14 cellular contexts compared by ENCODE assay signal in genomic region chr16:85157372-85157771, GRCh38. TPM values are rescaled to one million over a fixed set of nuclear protein-coding genes. Genes with fewer than 3 reads are reported as not detected.
DNase-seq lines count a peak whose midpoint lies in the region; ATAC-seq and TF ChIP-seq lines count a peak whose summit lies in the region.
"Had no signal": no experiment of that assay in that cellular context is flagged by ENCODE, and none has a peak within 500 bp of the region (broad histone marks: within the 10 kb centered on the region; RNA-seq: fewer than 3 reads in every experiment).

No MANE protein-coding gene starts in this region.

- peaks cover 4% of the 10 kb centered on the region for H3K4me1 ChIP-seq in mesendoderm (ENCODE audit: control insufficient read depth, low read depth, low read length)

- no peak overlapping the region for H2BK15ac ChIP-seq in mesendoderm (replicated peaks; ENCODE audit: low read depth)

- H3K36me3 Mint-ChIP-seq in stimulated activated naive CD8-positive, alpha-beta T cell treated with anti-CD3 and anti-CD28 coated beads, Interleukin-15, Interleukin-2, amounts not matched to agents 100 ng/mL and 50 ng/mL, for 24 hours (ENCODE audit: low read depth) = no peaks in the 10 kb centered on the region
- no peaks in the 10 kb centered on the region for H3K36me3 Mint-ChIP-seq in activated T-helper 17 cell treated with anti-CD3 and anti-CD28 coated beads, Interleukin-2, amount 50 U/mL, for 72 hours (ENCODE audit: low read depth)
- no peaks in the 10 kb centered on the region for H3K36me3 Mint-ChIP-seq in type B pancreatic cell

- peaks cover 19% of the 10 kb centered on the region for H3K4me1 Mint-ChIP-seq in stimulated activated naive CD8-positive, alpha-beta T cell treated with anti-CD3 and anti-CD28 coated beads, Interleukin-15, Interleukin-2, amounts not matched to agents 100 ng/mL and 50 ng/mL, for 24 hours (ENCODE audit: low read depth)
- H3K4me1 Mint-ChIP-seq in activated T-helper 17 cell treated with anti-CD3 and anti-CD28 coated beads, Interleukin-2, amount 50 U/mL, for 72 hours = peaks cover 16% of the 10 kb centered on the region
- peaks cover 50% of the 10 kb centered on the region for H3K4me1 Mint-ChIP-seq in type B pancreatic cell (ENCODE audit: unreplicated experiment)

- WGBS in mesendoderm (ENCODE audit: extremely low coverage, insufficient coverage, low lambda C conversion rate) = no CpG with 5 or more reads among the region's 8 CpGs

- no peak for ATAC-seq in stimulated activated naive CD8-positive, alpha-beta T cell treated with anti-CD3 and anti-CD28 coated beads, Interleukin-15, Interleukin-2, amounts not matched to agents 100 U/mL and 50 U/mL, for 24 hours
- no peak for ATAC-seq in activated T-helper 17 cell treated with anti-CD3 and anti-CD28 coated beads, Interleukin-2, amount 50 U/mL, for 72 hours (replicated peaks)

- H3K4me3 Mint-ChIP-seq in stimulated activated naive CD8-positive, alpha-beta T cell treated with anti-CD3 and anti-CD28 coated beads, Interleukin-15, Interleukin-2, amounts not matched to agents 100 ng/mL and 50 ng/mL, for 24 hours = peak overlapping the region; percentile 72
- peak overlapping the region; percentile 60 for H3K4me3 Mint-ChIP-seq in activated T-helper 17 cell treated with anti-CD3 and anti-CD28 coated beads, Interleukin-2, amount 50 U/mL, for 72 hours
- H3K4me3 Mint-ChIP-seq in type B pancreatic cell = peak overlapping the region; percentile 37
- H3K4me3 Mint-ChIP-seq: activated CD4-positive, alpha-beta memory T cell treated with anti-CD3 and anti-CD28 coated beads, Interleukin-2, amount 10 ng/mL, durations not matched to agents 7 days and 5 days had no signal

- H3K9me3 Mint-ChIP-seq in stimulated activated naive CD8-positive, alpha-beta T cell treated with anti-CD3 and anti-CD28 coated beads, Interleukin-15, Interleukin-2, amounts not matched to agents 100 ng/mL and 50 ng/mL, for 24 hours = no peaks in the 10 kb centered on the region
- H3K9me3 Mint-ChIP-seq in activated T-helper 17 cell treated with anti-CD3 and anti-CD28 coated beads, Interleukin-2, amount 50 U/mL, for 72 hours = no peaks in the 10 kb centered on the region
- no peaks in the 10 kb centered on the region for H3K9me3 Mint-ChIP-seq in type B pancreatic cell
- H3K9me3 Mint-ChIP-seq: activated CD4-positive, alpha-beta memory T cell treated with anti-CD3 and anti-CD28 coated beads, Interleukin-2, amount 10 ng/mL, durations not matched to agents 7 days and 5 days had no signal

- no peak overlapping the region for H3K4me3 ChIP-seq in mesendoderm (ENCODE audit: low read length)
- H3K4me3 ChIP-seq: ascending aorta, testis had no signal

- no peak overlapping the region for H2BK5ac ChIP-seq in mesendoderm (ENCODE audit: low read length)

- H3K23ac ChIP-seq in mesendoderm (ENCODE audit: low read length) = no peak overlapping the region

- no peaks in the 10 kb centered on the region for H3K79me1 ChIP-seq in mesendoderm (ENCODE audit: low read length)

- no peak overlapping the region for H4K5ac ChIP-seq in mesendoderm (ENCODE audit: low read length)

- no peak overlapping the region for H3K18ac ChIP-seq in mesendoderm (ENCODE audit: low read length)

- no peaks in the 10 kb centered on the region for H3K27me3 ChIP-seq in mesendoderm (ENCODE audit: insufficient read depth, low read length, poor library complexity)
- H3K27me3 ChIP-seq: ascending aorta, testis had no signal

- no peak overlapping the region for H4K8ac ChIP-seq in mesendoderm (ENCODE audit: low read depth, low read length)

- peak overlapping the region; percentile 73 for H3K56ac ChIP-seq in mesendoderm (ENCODE audit: low read length)

- no peak overlapping the region for H2BK120ac ChIP-seq in mesendoderm (ENCODE audit: low read depth, low read length)

- H3K27me3 Mint-ChIP-seq in stimulated activated naive CD8-positive, alpha-beta T cell treated with anti-CD3 and anti-CD28 coated beads, Interleukin-15, Interleukin-2, amounts not matched to agents 100 ng/mL and 50 ng/mL, for 24 hours = no peaks in the 10 kb centered on the region
- H3K27me3 Mint-ChIP-seq in activated T-helper 17 cell treated with anti-CD3 and anti-CD28 coated beads, Interleukin-2, amount 50 U/mL, for 72 hours = peaks cover 8% of the 10 kb centered on the region
- no peaks in the 10 kb centered on the region for H3K27me3 Mint-ChIP-seq in type B pancreatic cell

- H3K27ac Mint-ChIP-seq in stimulated activated naive CD8-positive, alpha-beta T cell treated with anti-CD3 and anti-CD28 coated beads, Interleukin-15, Interleukin-2, amounts not matched to agents 100 ng/mL and 50 ng/mL, for 24 hours = peak overlapping the region; percentile 87
- peak overlapping the region; percentile 83 for H3K27ac Mint-ChIP-seq in activated T-helper 17 cell treated with anti-CD3 and anti-CD28 coated beads, Interleukin-2, amount 50 U/mL, for 72 hours
- no peak overlapping the region for H3K27ac Mint-ChIP-seq in type B pancreatic cell
- H3K27ac Mint-ChIP-seq: activated CD4-positive, alpha-beta memory T cell treated with anti-CD3 and anti-CD28 coated beads, Interleukin-2, amount 10 ng/mL, durations not matched to agents 7 days and 5 days had no signal

- no peak overlapping the region for H3K4ac ChIP-seq in mesendoderm (ENCODE audit: low read depth, low read length)

- H3K9ac ChIP-seq in mesendoderm (ENCODE audit: low read length) = peak overlapping the region; percentile 45

- H3K79me2 ChIP-seq in mesendoderm (ENCODE audit: control insufficient read depth, insufficient read depth, low read length) = no peaks in the 10 kb centered on the region

- DNase-seq in stimulated activated naive CD8-positive, alpha-beta T cell treated with anti-CD3 and anti-CD28 coated beads, Interleukin-15, Interleukin-2, amounts not matched to agents 100 U/mL and 50 U/mL, for 24 hours = no peak
- DNase-seq in mesendoderm = no peak
- DNase-seq in type B pancreatic cell (ENCODE audit: extremely low spot score, unreplicated experiment) = no peak
- DNase-seq in SHP77 (lab: John Stamatoyannopoulos, UW) = no peak
- DNase-seq in NCI-H2227 treated with DMSO at 0.1 percent for 48 hours (lab: John Stamatoyannopoulos, UW) = no peak
- no peak for DNase-seq in RPMI8226
- DNase-seq: activated CD4-positive, alpha-beta memory T cell treated with anti-CD3 and anti-CD28 coated beads, Interleukin-2, amount 10 ng/mL, durations not matched to agents 7 days and 5 days; hypothalamus; NCI-H2029 treated with DMSO at 0.1 percent for 48 hours; testis had no signal

- H2AK5ac ChIP-seq in mesendoderm (ENCODE audit: low read length) = no peak overlapping the region

- no peak overlapping the region for H3K27ac ChIP-seq in mesendoderm (ENCODE audit: low read depth, low read length)
- H3K27ac ChIP-seq: ascending aorta, testis had no signal

- no peaks in the 10 kb centered on the region for H3K36me3 ChIP-seq in mesendoderm (ENCODE audit: control insufficient read depth, insufficient read depth, low read length)
- H3K36me3 ChIP-seq: ascending aorta had no signal

- no peak overlapping the region for H3K4me2 ChIP-seq in mesendoderm (ENCODE audit: low read length)

- TF ChIP-seq CTCF in type B pancreatic cell (conservative IDR thresholded peaks at IDR 0.05) = no peak

RNA-seq across cellular contexts. Expression of gene CIBAR2, which starts 45.1 kb away (rescaled TPM):
- total RNA-seq in activated T-helper 17 cell treated with anti-CD3 and anti-CD28 coated beads, Interleukin-2, amount 50 U/mL, for 72 hours = under 1 TPM in 1 of 2 donors, not detected in 1; 0.34 TPM
- 0.07 TPM for polyA plus RNA-seq in mesendoderm (2013, experiment 1 of 2)
- polyA plus RNA-seq in mesendoderm (2013, experiment 2 of 2) = not detected
- total RNA-seq in type B pancreatic cell (ENCODE audit: low replicate concordance) = 1.3 and 4.9 TPM in 2 replicates
- total RNA-seq: activated CD4-positive, alpha-beta memory T cell treated with anti-CD3 and anti-CD28 coated beads, Interleukin-2, amount 10 ng/mL, durations not matched to agents 7 days and 5 days; ascending aorta; LHCN-M2 had no signal
